Comparison of ENCODE assay signal across 21 cellular contexts in the genomic region with DNA sequence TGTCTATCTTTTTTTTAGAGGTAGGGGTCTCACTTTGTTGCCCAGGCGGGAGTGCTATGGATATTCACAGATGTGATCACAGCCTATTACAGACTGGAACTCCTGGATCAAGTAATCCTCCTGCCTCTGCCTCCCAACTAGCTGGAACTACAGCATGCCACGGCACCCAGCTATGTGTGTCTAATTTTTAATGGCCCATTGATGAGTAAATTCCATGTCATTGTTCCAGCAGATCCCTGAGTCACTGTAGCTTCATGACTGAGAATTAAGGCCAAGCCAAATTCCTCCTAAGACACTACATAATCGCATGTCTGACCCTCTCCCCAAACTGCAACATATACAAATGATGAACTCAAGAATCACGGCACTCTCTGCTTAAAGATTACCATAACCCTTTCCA.
A peak's percentile ranks its signal among the peaks of the same experiment; 100 is the strongest.
DNase-seq lines count a peak whose midpoint lies in the region; ATAC-seq, FAIRE-seq and TF ChIP-seq lines count a peak whose summit lies in the region.
"Had no signal": no experiment of that assay in that cellular context is flagged by ENCODE, and none has a peak within 500 bp of the region (broad histone marks: within the 10 kb centered on the region; RNA-seq: fewer than 3 reads in every experiment).

No MANE protein-coding gene starts in this region.

- WGBS in A549 (ENCODE audit: missing lambda C conversion rate) = 35% methylated on average over 4 of the region's 4 CpGs
- 85% methylated on average over 4 of the region's 4 CpGs for WGBS in esophagus muscularis mucosa

- CTCF ChIA-PET in A549 (lab: Yijun Ruan, JAX) (no interaction called here), RWPE1 (lab: Yijun Ruan, JAX) (no interaction called here)

- intact Hi-C loops in esophagus muscularis mucosa (cut with DNase I) = no loop called here

- H3K4me1 ChIP-seq in A549 = no peaks in the 10 kb centered on the region
- no peaks in the 10 kb centered on the region for H3K4me1 ChIP-seq in fibroblast of lung (ENCODE audit: control insufficient read depth, extremely low read depth, insufficient read depth, low read length)
- H3K4me1 ChIP-seq in esophagus muscularis mucosa = peaks cover 6 to 14% (median 9%) of the 10 kb centered on the region in 4 donors
- H3K4me1 ChIP-seq: upper lobe of right lung had no signal

- peak overlapping the region; percentile 3 for H3K4me2 ChIP-seq in A549
- no peak overlapping the region for H3K4me2 ChIP-seq in fibroblast of lung (ENCODE audit: extremely low read depth, insufficient read depth, low read length)
- H3K4me2 ChIP-seq: PC-9 had no signal

- H3K36me3 ChIP-seq in fibroblast of lung (ENCODE audit: control insufficient read depth, insufficient read depth, low read length) = no peaks in the 10 kb centered on the region
- H3K36me3 ChIP-seq in esophagus muscularis mucosa = no peaks in the 10 kb centered on the region
- H3K36me3 ChIP-seq: heart left ventricle, stomach, upper lobe of right lung had no signal

- POLR2A ChIA-PET in A549 (lab: Yijun Ruan, JAX) = no interaction called here
- POLR2A ChIA-PET in RWPE1 (lab: Yijun Ruan, JAX; ENCODE audit: low non-redundant PET) = no interaction called here

- H3K27ac ChIP-seq in A549 = no peak overlapping the region
- no peak overlapping the region for H3K27ac ChIP-seq in RWPE1
- no peak overlapping the region for H3K27ac ChIP-seq in fibroblast of lung (ENCODE audit: insufficient read depth, low read length)
- no peak overlapping the region for H3K27ac ChIP-seq in esophagus muscularis mucosa (replicated peaks in 1 of 4)
- H3K27ac ChIP-seq: heart left ventricle, PC-9, stomach, upper lobe of right lung, VCaP had no signal

- no peaks in the 10 kb centered on the region for H3K27me3 ChIP-seq in fibroblast of lung (ENCODE audit: control insufficient read depth, insufficient read depth, low read length)
- no peaks in the 10 kb centered on the region for H3K27me3 ChIP-seq in esophagus muscularis mucosa
- H3K27me3 ChIP-seq: heart left ventricle, stomach, upper lobe of right lung had no signal

- no peak for TF ChIP-seq RAD21 in A549 (conservative IDR thresholded peaks at IDR 0.05 in 1 of 2, IDR thresholded peaks at IDR 0.05 in 1 of 2)

- no peak overlapping the region for H3K9ac ChIP-seq in fibroblast of lung (ENCODE audit: insufficient read depth, low read length)

- no peaks in the 10 kb centered on the region for H4K20me1 ChIP-seq in fibroblast of lung (ENCODE audit: control insufficient read depth, extremely low read depth, insufficient read depth, low read length)

- TF ChIP-seq EP300 in A549 (IDR thresholded peaks at IDR 0.05) = no peak
- no peak for TF ChIP-seq EP300 in esophagus muscularis mucosa (IDR thresholded peaks at IDR 0.05)

- H3K9me3 ChIP-seq in A549 (no peaks in the 10 kb centered on the region; the same call in 2 of the 3 replicates), fibroblast of lung (ENCODE audit: control insufficient read depth, insufficient read depth, low read depth, low read length) (no peaks in the 10 kb centered on the region), esophagus muscularis mucosa (peaks cover 0 to 17% (median 4%) of the 10 kb centered on the region in 4 donors)
- H3K9me3 ChIP-seq: upper lobe of right lung had no signal

- H3K79me2 ChIP-seq in fibroblast of lung (ENCODE audit: control insufficient read depth, insufficient read depth, low read length) = no peaks in the 10 kb centered on the region

- TF ChIP-seq POLR2A in A549 (IDR thresholded peaks at IDR 0.05; ENCODE audit: low read length) (no peak), esophagus muscularis mucosa (IDR thresholded peaks at IDR 0.05; ENCODE audit: low read depth) (no peak)

- H2AFZ ChIP-seq in fibroblast of lung (ENCODE audit: low read length) = peak overlapping the region; percentile 65
- H2AFZ ChIP-seq: PC-9 had no signal

- ATAC-seq in A549 (0 out of 6 replicates have a peak, but pooled peaks of 1 of the 2 experiments have one; percentile 30), GM19452 (IDR thresholded peaks at IDR 0.05; ENCODE audit: unreplicated experiment) (no peak)
- ATAC-seq: heart left ventricle, upper lobe of right lung had no signal

- FAIRE-seq in A549 (lab: Jason Lieb, UNC) = no peak

- H3K4me3 ChIP-seq in A549 = no peak overlapping the region
- no peak overlapping the region for H3K4me3 ChIP-seq in fibroblast of lung (replicated peaks in 1 of 4; ENCODE audit: control extremely low read depth in 1 of 4, insufficient read depth in 1 of 4, low read depth in 3 of 4, low read length in 4 of 4)
- H3K4me3 ChIP-seq in esophagus muscularis mucosa = no peak overlapping the region
- H3K4me3 ChIP-seq: heart left ventricle, PC-9, stomach, upper lobe of right lung had no signal

- DNase-seq in A549 (ENCODE audit: low read depth in 1 of 2, low spot score in 1 of 2) (no peak), GM04504 (ENCODE audit: low read depth) (peak; percentile 71), RWPE1 (ENCODE audit: low spot score) (peak; percentile 22), fibroblast of lung (ENCODE audit: low read depth in 2 of 2) (peak in 1 of 2 donors; percentile 69), esophagus muscularis mucosa (ENCODE audit: extremely low spot score) (no peak)
- no peak for DNase-seq in central memory CD4-positive, alpha-beta T cell
- no peak for DNase-seq in activated CD8-positive, alpha-beta memory T cell treated with anti-CD3 and anti-CD28 coated beads, Interleukin-2, amount 50 U/mL, for 4 hours
- DNase-seq: activated CD4-positive, alpha-beta memory T cell treated with anti-CD3 and anti-CD28 coated beads, Interleukin-2, amount 10 ng/mL, durations not matched to agents 7 days and 5 days; COR-L47; heart left ventricle; islet precursor cell; mesendoderm; MV-4-11; NCI-H2029; NCI-H526; nephron progenitor cell; PC-9; stomach; upper lobe of right lung had no signal

- TF ChIP-seq CTCF in A549 (IDR thresholded peaks at IDR 0.05) (no peak), RWPE1 (conservative IDR thresholded peaks at IDR 0.05; ENCODE audit: low read depth) (no peak), fibroblast of lung (conservative IDR thresholded peaks at IDR 0.05 in 1 of 2, IDR thresholded peaks at IDR 0.05 in 1 of 2; ENCODE audit: low read depth in 1 of 2, low read length in 2 of 2) (no peak), esophagus muscularis mucosa (IDR thresholded peaks at IDR 0.05) (no peak)

TF ChIP-seq in A549, 52 proteins besides CTCF, POLR2A, EP300 and RAD21 (continues in another document):
- TF ChIP-seq, protein P1, sequence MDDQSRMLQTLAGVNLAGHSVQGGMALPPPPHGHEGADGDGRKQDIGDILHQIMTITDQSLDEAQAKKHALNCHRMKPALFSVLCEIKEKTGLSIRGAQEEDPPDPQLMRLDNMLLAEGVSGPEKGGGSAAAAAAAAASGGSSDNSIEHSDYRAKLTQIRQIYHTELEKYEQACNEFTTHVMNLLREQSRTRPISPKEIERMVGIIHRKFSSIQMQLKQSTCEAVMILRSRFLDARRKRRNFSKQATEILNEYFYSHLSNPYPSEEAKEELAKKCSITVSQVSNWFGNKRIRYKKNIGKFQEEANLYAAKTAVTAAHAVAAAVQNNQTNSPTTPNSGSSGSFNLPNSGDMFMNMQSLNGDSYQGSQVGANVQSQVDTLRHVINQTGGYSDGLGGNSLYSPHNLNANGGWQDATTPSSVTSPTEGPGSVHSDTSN (IDR thresholded peaks at IDR 0.05) = no peak
- no peak for TF ChIP-seq FOSL2 (IDR thresholded peaks at IDR 0.05)
- no peak for TF ChIP-seq FOSL2 (CRISPR knock-in tag; IDR thresholded peaks at IDR 0.05)
- TF ChIP-seq RARB (CRISPR knock-in tag; IDR thresholded peaks at IDR 0.05) = no peak
- TF ChIP-seq PHF8 (IDR thresholded peaks at IDR 0.05; ENCODE audit: borderline replicate concordance, low read depth) = no peak
- TF ChIP-seq ZSCAN20 (CRISPR knock-in tag; IDR thresholded peaks at IDR 0.05) = no peak
- no peak for TF ChIP-seq EHF (CRISPR knock-in tag; IDR thresholded peaks at IDR 0.05)
- no peak for TF ChIP-seq EHMT2 (IDR thresholded peaks at IDR 0.05; ENCODE audit: low read depth)
- no peak for TF ChIP-seq RFX5 (IDR thresholded peaks at IDR 0.05)
- TF ChIP-seq REST (IDR thresholded peaks at IDR 0.05) = no peak
- TF ChIP-seq, protein P2, sequence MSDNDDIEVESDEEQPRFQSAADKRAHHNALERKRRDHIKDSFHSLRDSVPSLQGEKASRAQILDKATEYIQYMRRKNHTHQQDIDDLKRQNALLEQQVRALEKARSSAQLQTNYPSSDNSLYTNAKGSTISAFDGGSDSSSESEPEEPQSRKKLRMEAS (IDR thresholded peaks at IDR 0.05) = no peak
- TF ChIP-seq HOXB5 (CRISPR knock-in tag; IDR thresholded peaks at IDR 0.05) = no peak
- TF ChIP-seq HOXA7 (CRISPR knock-in tag; IDR thresholded peaks at IDR 0.05) = no peak
- TF ChIP-seq SMC3 (IDR thresholded peaks at IDR 0.05) = no peak
- no peak for TF ChIP-seq NPAS2 (CRISPR knock-in tag; IDR thresholded peaks at IDR 0.05; ENCODE audit: borderline replicate concordance)
- TF ChIP-seq TFCP2L1 (CRISPR knock-in tag; IDR thresholded peaks at IDR 0.05) = no peak
- TF ChIP-seq RCOR1 (IDR thresholded peaks at IDR 0.05; ENCODE audit: low read depth, low read length) = no peak
- no peak for TF ChIP-seq HOXB13 (CRISPR knock-in tag; IDR thresholded peaks at IDR 0.05; ENCODE audit: low read depth)
- no peak for TF ChIP-seq CEBPB (IDR thresholded peaks at IDR 0.05)
- no peak for TF ChIP-seq TP53 (CRISPR knock-in tag; IDR thresholded peaks at IDR 0.05)

Comparison
In these comparisons a context has a peak if more than half of its experiments do, and no peak if none do; other contexts are left out.
1. DNase-seq: peak in GM04504 (single experiment) and RWPE1 (single experiment); none in A549 (0 of 2), esophagus muscularis mucosa (single experiment), central memory CD4-positive, alpha-beta T cell (single experiment) and activated CD8-positive, alpha-beta memory T cell treated with anti-CD3 and anti-CD28 coated beads, Interleukin-2, amount 50 U/mL, for 4 hours (single experiment).